In genomic region chr21:33549848-33550771, GRCh38 we compare ENCODE assay signal across 13 cellular contexts. TPM values are rescaled to one million over a fixed set of nuclear protein-coding genes. Genes with fewer than 3 reads are reported as not detected.
A peak's percentile ranks its signal among the peaks of the same experiment; 100 is the strongest.
DNase-seq lines count a peak whose midpoint lies in the region; ATAC-seq and TF ChIP-seq lines count a peak whose summit lies in the region.
"Had no signal": no experiment of that assay in that cellular context is flagged by ENCODE, and none has a peak within 500 bp of the region (broad histone marks: within the 10 kb centered on the region; RNA-seq: fewer than 3 reads in every experiment).

No MANE protein-coding gene starts in this region.

- H3K27ac ChIP-seq in PC-3 (ENCODE audit: low read length) (no peak overlapping the region), trophoblast cell (ENCODE audit: low read depth, low read length) (no peak overlapping the region), smooth muscle cell (ENCODE audit: low read depth) (no peak overlapping the region)
- H3K27ac ChIP-seq: A549 had no signal

- H3K36me3 ChIP-seq in PC-3 (ENCODE audit: low read depth, low read length) = peaks cover 82% of the 10 kb centered on the region
- peaks cover 47 to 60% of the 10 kb centered on the region in 2 experiments for H3K36me3 ChIP-seq in trophoblast cell (ENCODE audit: control insufficient read depth in 1 of 2, insufficient read depth in 2 of 2, low read length in 2 of 2)
- peaks cover 42% of the 10 kb centered on the region for H3K36me3 ChIP-seq in smooth muscle cell (ENCODE audit: low read depth)

- no peak overlapping the region for H2AK5ac ChIP-seq in trophoblast cell (ENCODE audit: low read length)

- H3K4me2 ChIP-seq in PC-3 (ENCODE audit: low read length) (no peak overlapping the region), trophoblast cell (ENCODE audit: low read length) (no peak overlapping the region), smooth muscle cell (no peak overlapping the region)
- H3K4me2 ChIP-seq: A549 had no signal

- no peak overlapping the region for H3K14ac ChIP-seq in trophoblast cell (ENCODE audit: low read length)

- TSS peak; percentile 5 for BruUV-seq in PC-3 (replicated peaks; lab: Mats Ljungman, UMichigan)

- no peaks in the 10 kb centered on the region for H3K9me3 ChIP-seq in PC-3 (ENCODE audit: low read length)
- H3K9me3 ChIP-seq in trophoblast cell (ENCODE audit: insufficient read depth, low read depth, low read length) = peaks cover 3% of the 10 kb centered on the region
- no peaks in the 10 kb centered on the region for H3K9me3 ChIP-seq in smooth muscle cell (replicated peaks; ENCODE audit: low read depth)
- H3K9me3 ChIP-seq: A549 had no signal

- no peak overlapping the region for H4K12ac ChIP-seq in trophoblast cell (ENCODE audit: low read depth, low read length)

- CTCF ChIA-PET in PC-3 (lab: Charles Lee) = no interaction called here

- H3K79me2 ChIP-seq in PC-3 (ENCODE audit: low read length) = peaks cover 99% of the 10 kb centered on the region
- peaks cover 9% of the 10 kb centered on the region for H3K79me2 ChIP-seq in trophoblast cell (ENCODE audit: control insufficient read depth, insufficient read depth, low read length, poor library complexity)
- H3K79me2 ChIP-seq in smooth muscle cell (ENCODE audit: low read depth) = peaks cover 98% of the 10 kb centered on the region

- H3K4ac ChIP-seq in trophoblast cell (ENCODE audit: low read depth, low read length) = peak overlapping the region; percentile 62

- H2BK5ac ChIP-seq in trophoblast cell (ENCODE audit: low read depth, low read length, poor library complexity) = no peak overlapping the region

- no peaks in the 10 kb centered on the region for H3K9me2 ChIP-seq in PC-3 (replicated peaks; ENCODE audit: low read length)

- no peaks in the 10 kb centered on the region for H3K79me1 ChIP-seq in trophoblast cell (ENCODE audit: low read length)

- H3K23ac ChIP-seq in trophoblast cell (ENCODE audit: low read length) = no peak overlapping the region

- H3K4me3 ChIP-seq in PC-3 (ENCODE audit: low read length) (no peak overlapping the region), trophoblast cell (ENCODE audit: low read depth, low read length) (no peak overlapping the region), smooth muscle cell (no peak overlapping the region)
- H3K4me3 ChIP-seq: A549 had no signal

- H2AFZ ChIP-seq in PC-3 (ENCODE audit: low read length) (no peak overlapping the region), trophoblast cell (ENCODE audit: insufficient read depth, low read length, poor library complexity) (no peak overlapping the region), smooth muscle cell (ENCODE audit: low read depth) (no peak overlapping the region)

- POLR2A ChIA-PET in PC-3 (lab: Charles Lee; ENCODE audit: unreplicated experiment) = no interaction called here

- H2BK120ac ChIP-seq in trophoblast cell (ENCODE audit: insufficient read depth, low read length, poor library complexity) = no peak overlapping the region

- no peak for TF ChIP-seq CTCF in PC-3 (conservative IDR thresholded peaks at IDR 0.05; ENCODE audit: low read depth, low read length)
- TF ChIP-seq CTCF in smooth muscle cell (IDR thresholded peaks at IDR 0.05; ENCODE audit: borderline replicate concordance, insufficient read depth, poor library complexity, severe bottlenecking) = no peak

- WGBS in trophoblast cell (ENCODE audit: extremely low coverage, insufficient coverage, insufficient read length) = no CpG with 5 or more reads among the region's 19 CpGs
- WGBS in smooth muscle cell (ENCODE audit: low lambda C conversion rate) = 98% methylated on average over 19 of the region's 19 CpGs

- H3K4me1 ChIP-seq in PC-3 (ENCODE audit: insufficient read depth, low read length) (peaks cover 9% of the 10 kb centered on the region), trophoblast cell (ENCODE audit: control insufficient read depth in 1 of 2, insufficient read depth in 2 of 2, low read length in 2 of 2) (no peaks in the 10 kb centered on the region), smooth muscle cell (ENCODE audit: low read depth) (peaks cover 10% of the 10 kb centered on the region)

- ATAC-seq in Right ventricle myocardium superior (ENCODE audit: poor library complexity) = peak; percentile 11
- ATAC-seq in Right ventricle myocardium inferior = no peak
- no peak for ATAC-seq in PC-3
- ATAC-seq in left lobe of liver = peak; percentile 19
- no peak for ATAC-seq in HG03039 (IDR thresholded peaks at IDR 0.05; ENCODE audit: unreplicated experiment)
- ATAC-seq: A549 had no signal

- H4K8ac ChIP-seq in trophoblast cell (ENCODE audit: low read depth, low read length) = no peak overlapping the region

- no peak overlapping the region for H3K18ac ChIP-seq in trophoblast cell (ENCODE audit: low read length)

- H2BK12ac ChIP-seq in trophoblast cell (ENCODE audit: low read length) = no peak overlapping the region

- DNase-seq in Right ventricle myocardium superior (no peak), Right ventricle myocardium inferior (ENCODE audit: missing footprints) (no peak), PC-3 (no peak), left lobe of liver (ENCODE audit: low spot score) (no peak), trophoblast cell (no peak), smooth muscle cell (lab: John Stamatoyannopoulos, UW; ENCODE audit: unreplicated experiment) (no peak), DMS 273 (lab: John Stamatoyannopoulos, UW; ENCODE audit: unreplicated experiment) (no peak)
- DNase-seq: NCI-H146, NCI-H345, NCI-H526 treated with DMSO at 0.1 percent for 48 hours, OCI-M1 had no signal

- H3K9ac ChIP-seq in PC-3 (ENCODE audit: low read length) (no peak overlapping the region), trophoblast cell (ENCODE audit: low read length) (no peak overlapping the region), smooth muscle cell (ENCODE audit: low read depth) (no peak overlapping the region)

- H4K91ac ChIP-seq in trophoblast cell (ENCODE audit: low read depth, low read length) = no peak overlapping the region

- peaks cover 90% of the 10 kb centered on the region for H4K20me1 ChIP-seq in PC-3 (ENCODE audit: low read length)
- peaks cover 98% of the 10 kb centered on the region for H4K20me1 ChIP-seq in smooth muscle cell (ENCODE audit: low read depth)

- H3F3A ChIP-seq in PC-3 (ENCODE audit: low read length, unreplicated experiment) (no peaks in the 10 kb centered on the region), smooth muscle cell (ENCODE audit: low read depth) (peaks cover 17% of the 10 kb centered on the region)

- intact Hi-C loops in Right ventricle myocardium superior (cut with DNase I) (no loop called here), Right ventricle myocardium inferior (cut with DNase I) (no loop called here), PC-3 (cut with micrococcal nuclease) (no loop called here)

- no peaks in the 10 kb centered on the region for H3K27me3 ChIP-seq in PC-3 (ENCODE audit: low read length)
- H3K27me3 ChIP-seq in trophoblast cell (ENCODE audit: insufficient read depth, low read length) = no peaks in the 10 kb centered on the region
- no peaks in the 10 kb centered on the region for H3K27me3 ChIP-seq in smooth muscle cell (ENCODE audit: low read depth)

RNA-seq across cellular contexts. Expression of gene SON, which starts 7.3 kb away (rescaled TPM):
- total RNA-seq in Right ventricle myocardium superior = 123 TPM
- total RNA-seq in Right ventricle myocardium inferior = 136 TPM
- 180 and 373 TPM in 2 replicates for total RNA-seq in PC-3 (2014; rRNA removed)
- 94.6 TPM for total RNA-seq in left lobe of liver
- polyA plus RNA-seq in trophoblast cell (2013) = 138 and 139 TPM in 2 replicates
- 164 and 304 TPM in 2 replicates for total RNA-seq in smooth muscle cell
- 286 and 404 TPM in 2 replicates for polyA plus RNA-seq in smooth muscle cell

RNA-seq across cellular contexts. Expression of gene GART, which starts 8.2 kb away (rescaled TPM):
- 38.0 TPM for total RNA-seq in Right ventricle myocardium superior
- 42.7 TPM for total RNA-seq in Right ventricle myocardium inferior
- total RNA-seq in PC-3 (2014; rRNA removed) = 118 and 142 TPM in 2 replicates
- 31.7 TPM for total RNA-seq in left lobe of liver
- 56.6 and 56.7 TPM in 2 replicates for polyA plus RNA-seq in trophoblast cell (2013)
- total RNA-seq in smooth muscle cell = 38.3 and 62.1 TPM in 2 replicates
- 29.0 and 31.5 TPM in 2 replicates for polyA plus RNA-seq in smooth muscle cell

RNA-seq across cellular contexts. Expression of gene DONSON, which starts 38.4 kb away (rescaled TPM):
- total RNA-seq in Right ventricle myocardium superior (5.1 TPM), Right ventricle myocardium inferior (6.6 TPM), PC-3 (2014; rRNA removed) (29.2 and 41.9 TPM in 2 replicates), left lobe of liver (6.2 TPM), smooth muscle cell (39.9 and 41.7 TPM in 2 replicates)
- polyA plus RNA-seq in trophoblast cell (2013) = 34.0 and 34.1 TPM in 2 replicates
- polyA plus RNA-seq in smooth muscle cell = 38.0 and 41.0 TPM in 2 replicates

RNA-seq across cellular contexts. Expression of gene DNAJC28, which starts 58.6 kb away (rescaled TPM):
- total RNA-seq in Right ventricle myocardium superior = 5.7 TPM
- total RNA-seq in Right ventricle myocardium inferior = 7.6 TPM
- total RNA-seq in PC-3 (2014; rRNA removed) = 0.29 and 0.44 TPM in 2 replicates
- total RNA-seq in left lobe of liver = 2.3 TPM
- polyA plus RNA-seq in trophoblast cell (2013) = 2.4 and 2.5 TPM in 2 replicates
- total RNA-seq in smooth muscle cell = 0.85 and 3.7 TPM in 2 replicates
- 0.69 and 1.3 TPM in 2 replicates for polyA plus RNA-seq in smooth muscle cell

Comparison
In these comparisons a context has a peak if more than half of its experiments do, and no peak if none do; other contexts are left out.
1. ATAC-seq: peak in Right ventricle myocardium superior (single experiment) and left lobe of liver (single experiment); none in Right ventricle myocardium inferior (single experiment), PC-3 (single experiment) and HG03039 (single experiment).